ENCODE assay signal across 1 cellular context in genomic region chr22:29124777-29125506, GRCh38.
TF ChIP-seq lines count a peak whose summit lies in the region.

No MANE protein-coding gene starts in this region.

TF ChIP-seq in HEK293, 187 proteins besides CTCF, POLR2A, EP300 and RAD21 (continued from another document):
- TF ChIP-seq BCL6B (tag by site-specific recombination; IDR thresholded peaks at IDR 0.05) (peak; percentile 38; the same call in 1 of the 2 replicates), PRDM6 (tag by site-specific recombination; IDR thresholded peaks at IDR 0.05) (peak; percentile 86), FEZF1 (tag by site-specific recombination; IDR thresholded peaks at IDR 0.05) (peak; percentile 62), ZBTB44 (tag by site-specific recombination; IDR thresholded peaks at IDR 0.05) (0 out of 2 replicates have a peak, but pooled peaks have one; percentile 8)
